Comparison of ENCODE assay signal across 1 cellular context in the genomic region with DNA sequence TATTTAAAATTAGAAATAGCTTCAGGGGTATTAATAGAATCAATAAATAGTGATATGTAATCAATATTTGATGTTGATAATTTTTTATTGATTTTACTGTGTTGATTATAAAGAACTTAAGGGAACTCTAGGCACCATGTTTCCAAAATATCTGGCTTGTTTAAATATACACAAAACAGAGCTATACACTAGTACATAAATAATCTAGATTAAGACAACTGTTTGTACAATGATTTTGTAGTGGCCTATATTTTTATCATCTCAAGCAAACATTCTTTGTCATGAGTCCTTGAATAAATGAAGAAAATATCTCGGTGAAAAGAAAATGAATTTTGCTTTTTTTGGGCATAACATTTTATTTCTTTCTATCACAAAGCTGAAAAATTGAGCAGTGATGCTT.
TF ChIP-seq lines count a peak whose summit lies in the region.

No MANE protein-coding gene starts in this region.

TF ChIP-seq in HEK293, 187 proteins besides CTCF, POLR2A, EP300 and RAD21 (continued from another document):
- TF ChIP-seq, protein P1, sequence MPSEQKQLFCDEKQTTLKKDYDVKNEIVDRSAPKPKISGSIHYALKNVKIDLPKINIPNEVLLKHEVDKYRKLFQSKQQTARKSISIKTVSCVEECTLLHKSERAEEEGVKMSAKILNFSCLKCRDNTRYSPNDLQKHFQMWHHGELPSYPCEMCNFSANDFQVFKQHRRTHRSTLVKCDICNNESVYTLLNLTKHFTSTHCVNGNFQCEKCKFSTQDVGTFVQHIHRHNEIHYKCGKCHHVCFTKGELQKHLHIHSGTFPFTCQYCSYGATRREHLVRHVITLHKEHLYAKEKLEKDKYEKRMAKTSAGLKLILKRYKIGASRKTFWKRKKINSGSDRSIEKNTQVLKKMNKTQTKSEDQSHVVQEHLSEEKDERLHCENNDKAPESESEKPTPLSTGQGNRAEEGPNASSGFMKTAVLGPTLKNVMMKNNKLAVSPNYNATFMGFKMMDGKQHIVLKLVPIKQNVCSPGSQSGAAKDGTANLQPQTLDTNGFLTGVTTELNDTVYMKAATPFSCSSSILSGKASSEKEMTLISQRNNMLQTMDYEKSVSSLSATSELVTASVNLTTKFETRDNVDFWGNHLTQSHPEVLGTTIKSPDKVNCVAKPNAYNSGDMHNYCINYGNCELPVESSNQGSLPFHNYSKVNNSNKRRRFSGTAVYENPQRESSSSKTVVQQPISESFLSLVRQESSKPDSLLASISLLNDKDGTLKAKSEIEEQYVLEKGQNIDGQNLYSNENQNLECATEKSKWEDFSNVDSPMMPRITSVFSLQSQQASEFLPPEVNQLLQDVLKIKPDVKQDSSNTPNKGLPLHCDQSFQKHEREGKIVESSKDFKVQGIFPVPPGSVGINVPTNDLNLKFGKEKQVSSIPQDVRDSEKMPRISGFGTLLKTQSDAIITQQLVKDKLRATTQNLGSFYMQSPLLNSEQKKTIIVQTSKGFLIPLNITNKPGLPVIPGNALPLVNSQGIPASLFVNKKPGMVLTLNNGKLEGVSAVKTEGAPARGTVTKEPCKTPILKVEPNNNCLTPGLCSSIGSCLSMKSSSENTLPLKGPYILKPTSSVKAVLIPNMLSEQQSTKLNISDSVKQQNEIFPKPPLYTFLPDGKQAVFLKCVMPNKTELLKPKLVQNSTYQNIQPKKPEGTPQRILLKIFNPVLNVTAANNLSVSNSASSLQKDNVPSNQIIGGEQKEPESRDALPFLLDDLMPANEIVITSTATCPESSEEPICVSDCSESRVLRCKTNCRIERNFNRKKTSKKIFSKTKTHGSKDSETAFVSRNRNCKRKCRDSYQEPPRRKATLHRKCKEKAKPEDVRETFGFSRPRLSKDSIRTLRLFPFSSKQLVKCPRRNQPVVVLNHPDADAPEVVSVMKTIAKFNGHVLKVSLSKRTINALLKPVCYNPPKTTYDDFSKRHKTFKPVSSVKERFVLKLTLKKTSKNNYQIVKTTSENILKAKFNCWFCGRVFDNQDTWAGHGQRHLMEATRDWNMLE (tag by site-specific recombination; conservative IDR thresholded peaks at IDR 0.05; ENCODE audit: low read depth) = no peak
- TF ChIP-seq HOXD13 (CRISPR knock-in tag; IDR thresholded peaks at IDR 0.05; ENCODE audit: borderline replicate concordance) = no peak
- no peak for TF ChIP-seq HOXC10 (CRISPR knock-in tag; IDR thresholded peaks at IDR 0.05)
- TF ChIP-seq ZNF350 (tag by site-specific recombination; IDR thresholded peaks at IDR 0.05) = no peak
- TF ChIP-seq, protein P2, sequence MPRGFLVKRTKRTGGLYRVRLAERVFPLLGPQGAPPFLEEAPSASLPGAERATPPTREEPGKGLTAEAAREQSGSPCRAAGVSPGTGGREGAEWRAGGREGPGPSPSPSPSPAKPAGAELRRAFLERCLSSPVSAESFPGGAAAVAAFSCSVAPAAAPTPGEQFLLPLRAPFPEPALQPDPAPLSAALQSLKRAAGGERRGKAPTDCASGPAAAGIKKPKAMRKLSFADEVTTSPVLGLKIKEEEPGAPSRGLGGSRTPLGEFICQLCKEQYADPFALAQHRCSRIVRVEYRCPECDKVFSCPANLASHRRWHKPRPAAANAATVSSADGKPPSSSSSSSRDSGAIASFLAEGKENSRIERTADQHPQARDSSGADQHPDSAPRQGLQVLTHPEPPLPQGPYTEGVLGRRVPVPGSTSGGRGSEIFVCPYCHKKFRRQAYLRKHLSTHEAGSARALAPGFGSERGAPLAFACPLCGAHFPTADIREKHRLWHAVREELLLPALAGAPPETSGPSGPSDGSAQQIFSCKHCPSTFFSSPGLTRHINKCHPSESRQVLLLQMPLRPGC (tag by site-specific recombination; IDR thresholded peaks at IDR 0.05) = no peak
- TF ChIP-seq, protein P3, sequence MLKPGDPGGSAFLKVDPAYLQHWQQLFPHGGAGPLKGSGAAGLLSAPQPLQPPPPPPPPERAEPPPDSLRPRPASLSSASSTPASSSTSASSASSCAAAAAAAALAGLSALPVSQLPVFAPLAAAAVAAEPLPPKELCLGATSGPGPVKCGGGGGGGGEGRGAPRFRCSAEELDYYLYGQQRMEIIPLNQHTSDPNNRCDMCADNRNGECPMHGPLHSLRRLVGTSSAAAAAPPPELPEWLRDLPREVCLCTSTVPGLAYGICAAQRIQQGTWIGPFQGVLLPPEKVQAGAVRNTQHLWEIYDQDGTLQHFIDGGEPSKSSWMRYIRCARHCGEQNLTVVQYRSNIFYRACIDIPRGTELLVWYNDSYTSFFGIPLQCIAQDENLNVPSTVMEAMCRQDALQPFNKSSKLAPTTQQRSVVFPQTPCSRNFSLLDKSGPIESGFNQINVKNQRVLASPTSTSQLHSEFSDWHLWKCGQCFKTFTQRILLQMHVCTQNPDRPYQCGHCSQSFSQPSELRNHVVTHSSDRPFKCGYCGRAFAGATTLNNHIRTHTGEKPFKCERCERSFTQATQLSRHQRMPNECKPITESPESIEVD (tag by site-specific recombination; IDR thresholded peaks at IDR 0.05) = no peak
TF ChIP-seq in HEK293: peak in this region for 0.
